Comparison of ENCODE assay signal across 8 cellular contexts in genomic region chr3:152269423-152270144, GRCh38. TPM values are rescaled to one million over a fixed set of nuclear protein-coding genes. Genes with fewer than 3 reads are reported as not detected.
A peak's percentile ranks its signal among the peaks of the same experiment; 100 is the strongest.
DNase-seq lines count a peak whose midpoint lies in the region; ATAC-seq and TF ChIP-seq lines count a peak whose summit lies in the region.

No MANE protein-coding gene starts in this region.

- TF ChIP-seq CTCF in BJ (IDR thresholded peaks at IDR 0.05; ENCODE audit: insufficient read depth, low read depth, low read length) (no peak), gastroesophageal sphincter (IDR thresholded peaks at IDR 0.05) (peak in 1 of 4 experiments; percentile 3)

- H3K9me3 Mint-ChIP-seq in activated naive CD4-positive, alpha-beta T cell treated with anti-CD3 and anti-CD28 coated beads, Interleukin-2, amount 10 ng/mL, durations not matched to agents 7 days and 5 days: no peaks in the 10 kb centered on the region

- no peaks in the 10 kb centered on the region for H3K27me3 ChIP-seq in BJ (ENCODE audit: control insufficient read depth, insufficient read depth, low read length)
- no peaks in the 10 kb centered on the region for H3K27me3 ChIP-seq in gastroesophageal sphincter

- H3K36me3 ChIP-seq in BJ (ENCODE audit: control insufficient read depth, insufficient read depth, low read length): no peaks in the 10 kb centered on the region
- no peaks in the 10 kb centered on the region for H3K36me3 ChIP-seq in gastroesophageal sphincter

- no peaks in the 10 kb centered on the region for H3K9me3 ChIP-seq in gastroesophageal sphincter

- peak; percentile 61 for TF ChIP-seq EP300 in gastroesophageal sphincter (IDR thresholded peaks at IDR 0.05)

- ATAC-seq in HG03432 (IDR thresholded peaks at IDR 0.05; ENCODE audit: unreplicated experiment) (peak; percentile 13), gastroesophageal sphincter (peak; percentile 86)

- H3K36me3 Mint-ChIP-seq in activated naive CD4-positive, alpha-beta T cell treated with anti-CD3 and anti-CD28 coated beads, Interleukin-2, amount 10 ng/mL, durations not matched to agents 7 days and 5 days: peaks cover 64% of the 10 kb centered on the region

- H3K4me3 Mint-ChIP-seq in activated naive CD4-positive, alpha-beta T cell treated with anti-CD3 and anti-CD28 coated beads, Interleukin-2, amount 10 ng/mL, durations not matched to agents 7 days and 5 days: peak overlapping the region; percentile 95

- WGBS in gastroesophageal sphincter (ENCODE audit: low coverage in 1 of 2), 2 donors: 0% methylated on average over 3 to 11 of the region's 26 CpGs

- peaks cover 50% of the 10 kb centered on the region for H3K4me1 Mint-ChIP-seq in activated naive CD4-positive, alpha-beta T cell treated with anti-CD3 and anti-CD28 coated beads, Interleukin-2, amount 10 ng/mL, durations not matched to agents 7 days and 5 days

- CTCF ChIA-PET in BJ (lab: Yijun Ruan, JAX): interaction anchor here (1.3 kb wide), 1 partner anchor 142 kb away, joined by 3 read pairs; no protein-coding TSS in a partner anchor
- CTCF ChIA-PET in activated naive CD4-positive, alpha-beta T cell treated with anti-CD3 and anti-CD28 coated beads, Interleukin-2, amount 10 ng/mL, durations not matched to agents 7 days and 5 days (lab: Charles Lee): interaction anchor here (1.2 to 2.6 kb wide), 3 partner anchors 26 to 86 kb away, joined by 3 to 8 read pairs (median 7); no protein-coding TSS in a partner anchor

- peak overlapping the region; percentile 98 for H3K27ac Mint-ChIP-seq in activated naive CD4-positive, alpha-beta T cell treated with anti-CD3 and anti-CD28 coated beads, Interleukin-2, amount 10 ng/mL, durations not matched to agents 7 days and 5 days

- peak overlapping the region; percentile 76 for H3K4me3 ChIP-seq in BJ (ENCODE audit: low read depth, low read length)
- peak overlapping the region; percentile 59 to 88 for H3K4me3 ChIP-seq in gastroesophageal sphincter

- no peaks in the 10 kb centered on the region for H3K27me3 Mint-ChIP-seq in activated naive CD4-positive, alpha-beta T cell treated with anti-CD3 and anti-CD28 coated beads, Interleukin-2, amount 10 ng/mL, durations not matched to agents 7 days and 5 days

- POLR2A ChIA-PET in BJ (lab: Charles Lee): interaction anchor here (0.6 to 1.2 kb wide), 6 partner anchors 44 to 244 kb away, joined by 3 to 20 read pairs (median 8); no protein-coding TSS in a partner anchor

- TF ChIP-seq POLR2A in GM19193 (IDR thresholded peaks at IDR 0.05; ENCODE audit: extremely low read depth, insufficient read depth, insufficient read length): peak; percentile 29
- TF ChIP-seq POLR2A in gastroesophageal sphincter (IDR thresholded peaks at IDR 0.05): peak; percentile 21 to 56

- DNase-seq in BJ (ENCODE audit: low read depth): peak; percentile 74
- peak; percentile 46 for DNase-seq in NCI-H748 (lab: John Stamatoyannopoulos, UW; ENCODE audit: unreplicated experiment)
- DNase-seq in activated naive CD4-positive, alpha-beta T cell treated with anti-CD3 and anti-CD28 coated beads, Interleukin-2, amount 10 ng/mL, durations not matched to agents 7 days and 5 days: peak; percentile 59
- peak in 31 of 56 donors; percentile 1 to 80 (median 49) for DNase-seq in nucleus accumbens (lab: John Stamatoyannopoulos, UW)
- no peak for DNase-seq in KG1 (lab: John Stamatoyannopoulos, UW)

- peak overlapping the region; percentile 91 to 99 (median 98) for H3K27ac ChIP-seq in gastroesophageal sphincter

- H3K4me1 ChIP-seq in gastroesophageal sphincter: peaks cover 4 to 66% (median 11%) of the 10 kb centered on the region in 3 donors

RNA-seq across cellular contexts. Expression of gene MBNL1, which starts 0.9 kb away (rescaled TPM):
- polyA plus RNA-seq in BJ (2011; rRNA removed): 183 and 203 TPM in 2 replicates
- polyA minus RNA-seq in BJ (2011; rRNA and poly(A)+ RNA removed): 324 and 379 TPM in 2 replicates
- 100 to 1,000 TPM; 623 to 745 (median 684) TPM for total RNA-seq in gastroesophageal sphincter
